ENCODE assay signal across 18 cellular contexts in the genomic region with DNA sequence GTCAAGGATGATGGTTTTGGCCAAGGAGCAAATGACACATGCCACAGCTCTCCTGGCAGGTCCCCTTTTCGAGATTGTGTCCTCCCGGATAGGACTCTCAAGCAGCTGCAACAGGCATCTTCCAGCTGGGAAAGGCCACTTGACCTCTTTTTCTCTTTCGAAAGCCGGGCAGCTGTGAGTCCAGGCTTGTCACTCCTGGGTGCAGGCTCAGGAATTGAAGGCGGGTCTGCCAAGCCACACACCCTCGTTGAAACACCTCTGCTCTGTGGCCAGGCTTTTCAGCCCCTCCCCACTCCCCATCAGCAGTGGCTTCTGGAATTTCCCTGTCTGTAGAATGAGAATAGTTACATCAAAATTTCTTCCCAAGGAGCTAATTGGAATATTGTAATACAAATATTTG.
A peak's percentile ranks its signal among the peaks of the same experiment; 100 is the strongest.
DNase-seq lines count a peak whose midpoint lies in the region; ATAC-seq and TF ChIP-seq lines count a peak whose summit lies in the region.
"Had no signal": no experiment of that assay in that cellular context is flagged by ENCODE, and none has a peak within 500 bp of the region (broad histone marks: within the 10 kb centered on the region; RNA-seq: fewer than 3 reads in every experiment).

No MANE protein-coding gene starts in this region.

- H3K27me3 ChIP-seq in H7 (ENCODE audit: control insufficient read depth, insufficient read depth, low read length), result no peaks in the 10 kb centered on the region
- no peaks in the 10 kb centered on the region for H3K27me3 ChIP-seq in BE2C
- H3K27me3 ChIP-seq in foreskin keratinocyte, result no peaks in the 10 kb centered on the region
- H3K27me3 ChIP-seq: adrenal gland had no signal

- H3K4me1 ChIP-seq in BE2C (no peaks in the 10 kb centered on the region), foreskin keratinocyte (peaks cover 10% of the 10 kb centered on the region)
- H3K4me1 ChIP-seq: adrenal gland had no signal

- TF ChIP-seq CTCF in BE2C (IDR thresholded peaks at IDR 0.05; ENCODE audit: low read depth, low read length) (no peak), foreskin keratinocyte (conservative IDR thresholded peaks at IDR 0.05) (no peak)

- DNase-seq in DMS53 (lab: John Stamatoyannopoulos, UW) (peak; percentile 93), H7 (peak; percentile 46), NCI-H774 (lab: John Stamatoyannopoulos, UW) (peak; percentile 3), left colon (no peak), BE2C (no peak), NAMALWA (ENCODE audit: low spot score) (no peak), foreskin keratinocyte (no peak), inferior parietal cortex (ENCODE audit: extremely low spot score) (no peak)
- DNase-seq: activated B cell treated with CpG ODN at 0.5 μM for 24 hours; activated CD8-positive, alpha-beta T cell treated with anti-CD3 and anti-CD28 coated beads for 36 hours; adrenal gland; hippocampal formation; NCI-H1930; NCI-H82; stimulated activated CD4-positive, alpha-beta T cell treated with anti-CD3 and anti-CD28 coated beads, Interleukin-1b, Interleukin-23, amount 100 ng/mL, for 48 hours; stimulated activated naive CD4-positive, alpha-beta T cell had no signal

- H3K9me3 ChIP-seq in BE2C, result no peaks in the 10 kb centered on the region

- no peak overlapping the region for H3K4me3 ChIP-seq in H7 (ENCODE audit: insufficient read depth, low read depth, low read length)
- H3K4me3 ChIP-seq in BE2C (ENCODE audit: low read depth, low read length), result no peak overlapping the region
- H3K4me3 ChIP-seq: adrenal gland, GM12878, thoracic aorta had no signal

- H3K27ac ChIP-seq in foreskin keratinocyte, result no peak overlapping the region
- H3K27ac ChIP-seq: adrenal gland, thoracic aorta had no signal

- intact Hi-C loops in left colon (cut with DNase I, micrococcal nuclease), result no loop called here

- ATAC-seq in left colon (peak; percentile 36), foreskin keratinocyte (no peak)
- ATAC-seq: activated CD8-positive, alpha-beta T cell treated with anti-CD3 and anti-CD28 coated beads for 36 hours; GM12878 had no signal

- no peaks in the 10 kb centered on the region for H3K36me3 ChIP-seq in H7 (replicated peaks; ENCODE audit: control insufficient read depth, insufficient read depth, low read length)
- H3K36me3 ChIP-seq in BE2C, result no peaks in the 10 kb centered on the region
- H3K36me3 ChIP-seq: adrenal gland, thoracic aorta had no signal

Comparison
In these comparisons a context has a peak if more than half of its experiments do, and no peak if none do; other contexts are left out.
1. DNase-seq: peak in DMS53 (single experiment), H7 (single experiment) and NCI-H774 (single experiment); none in left colon (0 of 2), BE2C (single experiment), NAMALWA (single experiment), foreskin keratinocyte (0 of 2) and inferior parietal cortex (single experiment).